8 cellular contexts compared by ENCODE assay signal in genomic region chrX:372856-373640, GRCh38. TPM values are rescaled to one million over a fixed set of nuclear protein-coding genes. Genes with fewer than 3 reads are reported as not detected.
DNase-seq lines count a peak whose midpoint lies in the region; ATAC-seq, FAIRE-seq and TF ChIP-seq lines count a peak whose summit lies in the region.

No MANE protein-coding gene starts in this region.

- FAIRE-seq in GM19239 (lab: Jason Lieb, UNC) = no peak

- H3K36me3 Mint-ChIP-seq in activated CD4-positive, alpha-beta memory T cell treated with anti-CD3 and anti-CD28 coated beads for 36 hours = no peaks in the 10 kb centered on the region
- H3K36me3 Mint-ChIP-seq in glutamatergic neuron (ENCODE audit: unreplicated experiment) = peaks cover 4% of the 10 kb centered on the region
- no peaks in the 10 kb centered on the region for H3K36me3 Mint-ChIP-seq in natural killer cell

- peak; percentile 37 for DNase-seq in GM03348 (ENCODE audit: low spot score)
- DNase-seq in activated CD4-positive, alpha-beta memory T cell treated with anti-CD3 and anti-CD28 coated beads for 36 hours = no peak
- DNase-seq in glutamatergic neuron = peak; percentile 52
- DNase-seq in retinal pigment epithelial cell (ENCODE audit: low read depth) = no peak
- no peak for DNase-seq in HUDEP-2 (lab: John Stamatoyannopoulos, UW; ENCODE audit: unreplicated experiment in 76 of 76)
- no peak for DNase-seq in stimulated activated CD4-positive, alpha-beta T cell treated with anti-CD3 and anti-CD28 coated beads, Interleukin-15, amount 100 ng/mL, for 24 hours
- no peak for DNase-seq in natural killer cell
- no peak for DNase-seq in GM19239 (ENCODE audit: insufficient read length, low spot score)

- peaks cover 43% of the 10 kb centered on the region for H3K27me3 Mint-ChIP-seq in activated CD4-positive, alpha-beta memory T cell treated with anti-CD3 and anti-CD28 coated beads for 36 hours
- H3K27me3 Mint-ChIP-seq in glutamatergic neuron (ENCODE audit: unreplicated experiment) (peaks cover 20% of the 10 kb centered on the region), natural killer cell (ENCODE audit: low read depth in 2 of 2) (peaks cover 31% of the 10 kb centered on the region in 2 donors)

- H3K4me3 ChIP-seq in retinal pigment epithelial cell (ENCODE audit: low read length) = peak overlapping the region; percentile 52

- CTCF ChIA-PET in activated CD4-positive, alpha-beta memory T cell treated with anti-CD3 and anti-CD28 coated beads for 36 hours (lab: Charles Lee) = no interaction called here

- no peak for ATAC-seq in natural killer cell

- peak overlapping the region; percentile 51 for H3K4me3 Mint-ChIP-seq in activated CD4-positive, alpha-beta memory T cell treated with anti-CD3 and anti-CD28 coated beads for 36 hours
- H3K4me3 Mint-ChIP-seq in glutamatergic neuron (ENCODE audit: unreplicated experiment) (peak overlapping the region; percentile 71), natural killer cell (no peak overlapping the region)

- H3K27ac Mint-ChIP-seq in activated CD4-positive, alpha-beta memory T cell treated with anti-CD3 and anti-CD28 coated beads for 36 hours = no peak overlapping the region
- H3K27ac Mint-ChIP-seq in glutamatergic neuron (ENCODE audit: unreplicated experiment) = no peak overlapping the region
- no peak overlapping the region for H3K27ac Mint-ChIP-seq in natural killer cell

- TF ChIP-seq CTCF in glutamatergic neuron (IDR thresholded peaks at IDR 0.05; ENCODE audit: partially characterized antibody, unreplicated experiment) (no peak), retinal pigment epithelial cell (conservative IDR thresholded peaks at IDR 0.05; ENCODE audit: low read depth, low read length) (no peak), natural killer cell (IDR thresholded peaks at IDR 0.05) (no peak)

- POLR2A ChIA-PET in activated CD4-positive, alpha-beta memory T cell treated with anti-CD3 and anti-CD28 coated beads for 36 hours (lab: Charles Lee) = no interaction called here

- peaks cover 25% of the 10 kb centered on the region for H3K4me1 Mint-ChIP-seq in activated CD4-positive, alpha-beta memory T cell treated with anti-CD3 and anti-CD28 coated beads for 36 hours (ENCODE audit: low read depth)
- H3K4me1 Mint-ChIP-seq in glutamatergic neuron (ENCODE audit: low read depth, unreplicated experiment) (peaks cover 8% of the 10 kb centered on the region), natural killer cell (peaks cover 15 to 19% of the 10 kb centered on the region in 2 donors)

- intact Hi-C loops in activated CD4-positive, alpha-beta memory T cell treated with anti-CD3 and anti-CD28 coated beads for 36 hours (cut with micrococcal nuclease) = no loop called here
- intact Hi-C loops in natural killer cell (cut with micrococcal nuclease) = no loop called here

- no peaks in the 10 kb centered on the region for H3K9me3 Mint-ChIP-seq in activated CD4-positive, alpha-beta memory T cell treated with anti-CD3 and anti-CD28 coated beads for 36 hours
- H3K9me3 Mint-ChIP-seq in glutamatergic neuron (ENCODE audit: unreplicated experiment) (peaks cover 10% of the 10 kb centered on the region), natural killer cell (no peaks in the 10 kb centered on the region)

RNA-seq across cellular contexts. Expression of gene PPP2R3B, which starts 13.7 kb away (rescaled TPM):
- 10 to 100 TPM; 31.7 to 32.2 TPM for total RNA-seq in activated CD4-positive, alpha-beta memory T cell treated with anti-CD3 and anti-CD28 coated beads for 36 hours
- total RNA-seq in glutamatergic neuron (ENCODE audit: unreplicated experiment) (36.1 TPM), natural killer cell (10 to 100 TPM; 14.0 to 19.4 (median 14.6) TPM)

RNA-seq across cellular contexts. Expression of gene GTPBP6, which starts 54.5 kb away (rescaled TPM):
- 10 to 100 TPM; 60.0 to 62.4 TPM for total RNA-seq in activated CD4-positive, alpha-beta memory T cell treated with anti-CD3 and anti-CD28 coated beads for 36 hours
- total RNA-seq in glutamatergic neuron (ENCODE audit: unreplicated experiment) (52.3 TPM), natural killer cell (10 to 100 TPM; 46.9 to 62.8 (median 49.8) TPM)

Comparison
In these comparisons a context has a peak if more than half of its experiments do, and no peak if none do; other contexts are left out.
1. DNase-seq: peak in GM03348 (single experiment) and glutamatergic neuron (single experiment); none in activated CD4-positive, alpha-beta memory T cell treated with anti-CD3 and anti-CD28 coated beads for 36 hours (single experiment), retinal pigment epithelial cell (single experiment), HUDEP-2 (0 of 76), stimulated activated CD4-positive, alpha-beta T cell treated with anti-CD3 and anti-CD28 coated beads, Interleukin-15, amount 100 ng/mL, for 24 hours (single experiment), natural killer cell (single experiment) and GM19239 (single experiment).